8 cellular contexts compared by ENCODE assay signal in the genomic region with DNA sequence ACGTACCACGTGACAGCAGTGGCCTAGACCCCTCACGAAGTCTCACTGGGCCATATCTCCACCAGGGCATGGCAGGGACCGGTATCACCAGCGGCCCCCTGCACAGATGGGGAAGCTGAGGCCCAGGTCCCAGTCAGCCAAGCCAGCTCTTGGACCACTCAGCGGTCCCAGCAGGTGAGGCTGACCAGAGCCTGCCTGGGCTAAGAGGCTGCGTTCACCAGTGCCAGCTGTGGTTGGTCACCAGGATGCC. TPM values are rescaled to one million over a fixed set of nuclear protein-coding genes. Genes with fewer than 3 reads are reported as not detected.
A peak's percentile ranks its signal among the peaks of the same experiment; 100 is the strongest.
DNase-seq lines count a peak whose midpoint lies in the region; ATAC-seq and TF ChIP-seq lines count a peak whose summit lies in the region.

No MANE protein-coding gene starts in this region.

- CTCF ChIA-PET in activated CD8-positive, alpha-beta memory T cell treated with anti-CD3 and anti-CD28 coated beads, Interleukin-2, amount 10 ng/mL, durations not matched to agents 7 days and 5 days (lab: Charles Lee) = interaction anchor here (0.9 to 5.0 kb wide), 14 partner anchors 10 to 406 kb away, joined by 3 to 43 read pairs (median 4); a partner anchor contains a TSS

- DNase-seq in activated CD8-positive, alpha-beta memory T cell treated with anti-CD3 and anti-CD28 coated beads, Interleukin-2, amount 10 ng/mL, durations not matched to agents 7 days and 5 days = no peak
- no peak for DNase-seq in activated CD8-positive, alpha-beta memory T cell treated with anti-CD3 and anti-CD28 coated beads, Interleukin-2, amount 50 U/mL, for 4 hours
- DNase-seq in activated naive CD8-positive, alpha-beta T cell treated with anti-CD3 and anti-CD28 coated beads for 36 hours = no peak
- DNase-seq in thyroid gland (no peak), nephron progenitor cell (no peak)

- H3K9me3 Mint-ChIP-seq in activated CD8-positive, alpha-beta memory T cell treated with anti-CD3 and anti-CD28 coated beads, Interleukin-2, amount 10 ng/mL, durations not matched to agents 7 days and 5 days (ENCODE audit: low read depth) = no peaks in the 10 kb centered on the region
- H3K9me3 Mint-ChIP-seq in activated naive CD8-positive, alpha-beta T cell treated with anti-CD3 and anti-CD28 coated beads for 36 hours = no peaks in the 10 kb centered on the region
- no peaks in the 10 kb centered on the region for H3K9me3 Mint-ChIP-seq in nephron progenitor cell

- peak overlapping the region; percentile 83 to 88 for H3K27ac ChIP-seq in liver (ENCODE audit: low read depth in 1 of 2, low read length in 2 of 2)
- H3K27ac ChIP-seq in thyroid gland = peak overlapping the region; percentile 76 to 94 (median 78)

- H3K9me3 ChIP-seq in liver (ENCODE audit: control insufficient read depth in 4 of 4, low read length in 3 of 4) (no peaks in the 10 kb centered on the region), thyroid gland (no peaks in the 10 kb centered on the region)

- 68% methylated on average over 7 of the region's 7 CpGs for WGBS in liver
- 48 to 49% methylated on average over 3 to 7 of the region's 7 CpGs for WGBS in thyroid gland, 2 donors

- no peak for TF ChIP-seq POLR2A in thyroid gland (IDR thresholded peaks at IDR 0.05)

- peak overlapping the region; percentile 84 for H3K27ac Mint-ChIP-seq in activated CD8-positive, alpha-beta memory T cell treated with anti-CD3 and anti-CD28 coated beads, Interleukin-2, amount 10 ng/mL, durations not matched to agents 7 days and 5 days
- peak overlapping the region; percentile 84 for H3K27ac Mint-ChIP-seq in activated naive CD8-positive, alpha-beta T cell treated with anti-CD3 and anti-CD28 coated beads for 36 hours
- H3K27ac Mint-ChIP-seq in nephron progenitor cell = no peak overlapping the region

- peaks cover 13 to 45% (median 29%) of the 10 kb centered on the region in 4 donors for H3K4me1 ChIP-seq in liver (ENCODE audit: control insufficient read depth in 4 of 4, insufficient read depth in 4 of 4, low read length in 3 of 4)
- peaks cover 16 to 25% of the 10 kb centered on the region in 2 donors for H3K4me1 ChIP-seq in thyroid gland

- intact Hi-C loops in thyroid gland (cut with DNase I) = loop anchor here (2.0 to 5.0 kb wide), 2 partner anchors 123 to 296 kb away; no protein-coding TSS in a partner anchor

- peaks cover 32% of the 10 kb centered on the region for H3K4me1 Mint-ChIP-seq in activated CD8-positive, alpha-beta memory T cell treated with anti-CD3 and anti-CD28 coated beads, Interleukin-2, amount 10 ng/mL, durations not matched to agents 7 days and 5 days
- peaks cover 36% of the 10 kb centered on the region for H3K4me1 Mint-ChIP-seq in activated naive CD8-positive, alpha-beta T cell treated with anti-CD3 and anti-CD28 coated beads for 36 hours
- peaks cover 25% of the 10 kb centered on the region for H3K4me1 Mint-ChIP-seq in nephron progenitor cell

- peaks cover 0 to 2% (median under 1%) of the 10 kb centered on the region in 4 donors for H3K36me3 ChIP-seq in liver (ENCODE audit: control insufficient read depth in 4 of 4, insufficient read depth in 3 of 4, low read depth in 1 of 4, low read length in 3 of 4)
- peaks cover 0 to 3% of the 10 kb centered on the region in 2 donors for H3K36me3 ChIP-seq in thyroid gland

- H3K27me3 Mint-ChIP-seq in activated CD8-positive, alpha-beta memory T cell treated with anti-CD3 and anti-CD28 coated beads, Interleukin-2, amount 10 ng/mL, durations not matched to agents 7 days and 5 days = no peaks in the 10 kb centered on the region
- no peaks in the 10 kb centered on the region for H3K27me3 Mint-ChIP-seq in activated naive CD8-positive, alpha-beta T cell treated with anti-CD3 and anti-CD28 coated beads for 36 hours
- peaks cover 40% of the 10 kb centered on the region for H3K27me3 Mint-ChIP-seq in nephron progenitor cell (ENCODE audit: low read depth, poor library complexity)

- TF ChIP-seq RAD21 in liver (IDR thresholded peaks at IDR 0.05) = no peak

- peak overlapping the region; percentile 2 to 50 for H3K9ac ChIP-seq in liver (ENCODE audit: low read depth in 1 of 2, low read length in 2 of 2)

- no peak for ATAC-seq in activated CD8-positive, alpha-beta memory T cell treated with anti-CD3 and anti-CD28 coated beads, Interleukin-2, amount 10 ng/mL, durations not matched to agents 7 days and 5 days
- ATAC-seq in GM18907 (IDR thresholded peaks at IDR 0.05; ENCODE audit: unreplicated experiment) (no peak), GM21529 (IDR thresholded peaks at IDR 0.05; ENCODE audit: unreplicated experiment) (no peak)

- H3K36me3 Mint-ChIP-seq in activated CD8-positive, alpha-beta memory T cell treated with anti-CD3 and anti-CD28 coated beads, Interleukin-2, amount 10 ng/mL, durations not matched to agents 7 days and 5 days = peaks cover 6% of the 10 kb centered on the region
- peaks cover 5% of the 10 kb centered on the region for H3K36me3 Mint-ChIP-seq in activated naive CD8-positive, alpha-beta T cell treated with anti-CD3 and anti-CD28 coated beads for 36 hours
- peaks cover 12% of the 10 kb centered on the region for H3K36me3 Mint-ChIP-seq in nephron progenitor cell (ENCODE audit: low read depth)

- TF ChIP-seq CTCF in liver (IDR thresholded peaks at IDR 0.05; ENCODE audit: low read depth, low read length, missing input control) = no peak
- no peak for TF ChIP-seq CTCF in thyroid gland (IDR thresholded peaks at IDR 0.05)
- TF ChIP-seq CTCF in nephron progenitor cell (IDR thresholded peaks at IDR 0.05) = no peak

- H3K27me3 ChIP-seq in liver (ENCODE audit: control insufficient read depth in 4 of 4, insufficient read depth in 4 of 4, low read length in 3 of 4) (no peaks in the 10 kb centered on the region), thyroid gland (no peaks in the 10 kb centered on the region)

- H3K4me3 ChIP-seq in liver (ENCODE audit: low read depth in 1 of 3, low read length in 3 of 3) (peak overlapping the region in 1 of 3 donors; percentile 8), thyroid gland (replicated peaks in 1 of 3) (peak overlapping the region in 1 of 3 donors; percentile 18)

- peak overlapping the region; percentile 41 for H3K4me3 Mint-ChIP-seq in activated CD8-positive, alpha-beta memory T cell treated with anti-CD3 and anti-CD28 coated beads, Interleukin-2, amount 10 ng/mL, durations not matched to agents 7 days and 5 days
- peak overlapping the region; percentile 59 for H3K4me3 Mint-ChIP-seq in activated naive CD8-positive, alpha-beta T cell treated with anti-CD3 and anti-CD28 coated beads for 36 hours
- H3K4me3 Mint-ChIP-seq in nephron progenitor cell = no peak overlapping the region

TF ChIP-seq in liver, 16 proteins besides CTCF, POLR2A, EP300 and RAD21 (continues in another document):
- TF ChIP-seq JUND (IDR thresholded peaks at IDR 0.05) (no peak), EGR1 (IDR thresholded peaks at IDR 0.05; ENCODE audit: low read depth in 2 of 2) (no peak), NR2F2 (IDR thresholded peaks at IDR 0.05) (no peak), FOXA1 (IDR thresholded peaks at IDR 0.05) (no peak)
- TF ChIP-seq, protein P1, sequence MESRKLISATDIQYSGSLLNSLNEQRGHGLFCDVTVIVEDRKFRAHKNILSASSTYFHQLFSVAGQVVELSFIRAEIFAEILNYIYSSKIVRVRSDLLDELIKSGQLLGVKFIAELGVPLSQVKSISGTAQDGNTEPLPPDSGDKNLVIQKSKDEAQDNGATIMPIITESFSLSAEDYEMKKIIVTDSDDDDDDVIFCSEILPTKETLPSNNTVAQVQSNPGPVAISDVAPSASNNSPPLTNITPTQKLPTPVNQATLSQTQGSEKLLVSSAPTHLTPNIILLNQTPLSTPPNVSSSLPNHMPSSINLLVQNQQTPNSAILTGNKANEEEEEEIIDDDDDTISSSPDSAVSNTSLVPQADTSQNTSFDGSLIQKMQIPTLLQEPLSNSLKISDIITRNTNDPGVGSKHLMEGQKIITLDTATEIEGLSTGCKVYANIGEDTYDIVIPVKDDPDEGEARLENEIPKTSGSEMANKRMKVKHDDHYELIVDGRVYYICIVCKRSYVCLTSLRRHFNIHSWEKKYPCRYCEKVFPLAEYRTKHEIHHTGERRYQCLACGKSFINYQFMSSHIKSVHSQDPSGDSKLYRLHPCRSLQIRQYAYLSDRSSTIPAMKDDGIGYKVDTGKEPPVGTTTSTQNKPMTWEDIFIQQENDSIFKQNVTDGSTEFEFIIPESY (IDR thresholded peaks at IDR 0.05) = no peak
- TF ChIP-seq, protein P2, sequence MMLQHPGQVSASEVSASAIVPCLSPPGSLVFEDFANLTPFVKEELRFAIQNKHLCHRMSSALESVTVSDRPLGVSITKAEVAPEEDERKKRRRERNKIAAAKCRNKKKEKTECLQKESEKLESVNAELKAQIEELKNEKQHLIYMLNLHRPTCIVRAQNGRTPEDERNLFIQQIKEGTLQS (IDR thresholded peaks at IDR 0.05) = no peak

RNA-seq across cellular contexts. Expression of a gene that starts 2.6 kb away (rescaled TPM):
- 10 to 100 TPM; 16.9 to 17.4 TPM for total RNA-seq in activated CD8-positive, alpha-beta memory T cell treated with anti-CD3 and anti-CD28 coated beads, Interleukin-2, amount 10 ng/mL, durations not matched to agents 7 days and 5 days
- total RNA-seq in activated naive CD8-positive, alpha-beta T cell treated with anti-CD3 and anti-CD28 coated beads for 36 hours = 10 to 100 TPM; 19.3 to 19.8 TPM
- total RNA-seq in liver = 1 to 10 TPM; 4.5 to 6.6 TPM
- polyA plus RNA-seq in liver = 1 to 10 TPM; 5.2 to 6.8 TPM
- total RNA-seq in thyroid gland = 10 to 100 TPM in 3 of 4 donors, 1 to 10 TPM in 1; 9.9 to 14.6 (median 12.4) TPM

RNA-seq across cellular contexts. Expression of a gene that starts 11.0 kb away (rescaled TPM):
- 10 to 100 TPM; 87.8 to 91.0 TPM for total RNA-seq in activated CD8-positive, alpha-beta memory T cell treated with anti-CD3 and anti-CD28 coated beads, Interleukin-2, amount 10 ng/mL, durations not matched to agents 7 days and 5 days
- total RNA-seq in activated naive CD8-positive, alpha-beta T cell treated with anti-CD3 and anti-CD28 coated beads for 36 hours = 10 to 100 TPM; 66.1 to 69.9 TPM
- total RNA-seq in liver = 10 to 100 TPM; 22.8 to 59.4 TPM
- polyA plus RNA-seq in liver = 10 to 100 TPM in 1 of 2 donors, 1 to 10 TPM in 1; 5.9 to 35.9 TPM
- total RNA-seq in thyroid gland = 10 to 100 TPM; 50.0 to 67.6 (median 63.7) TPM

RNA-seq across cellular contexts. Expression of a gene that starts 23.2 kb away (rescaled TPM):
- under 1 TPM in 1 of 2 experiments, not detected in 1; 0.45 TPM for total RNA-seq in activated CD8-positive, alpha-beta memory T cell treated with anti-CD3 and anti-CD28 coated beads, Interleukin-2, amount 10 ng/mL, durations not matched to agents 7 days and 5 days
- 1 to 10 TPM in 1 of 2 experiments, under 1 TPM in 1; 0.35 to 1.0 TPM for total RNA-seq in activated naive CD8-positive, alpha-beta T cell treated with anti-CD3 and anti-CD28 coated beads for 36 hours
- total RNA-seq in liver = under 1 TPM; 0.92 to 0.98 TPM
- 1 to 10 TPM; 1.2 to 2.0 TPM for polyA plus RNA-seq in liver
- 100 to 1,000 TPM in 1 of 4 donors, 10 to 100 TPM in 2, 1 to 10 TPM in 1; 5.3 to 113 (median 62.8) TPM for total RNA-seq in thyroid gland
